1 cellular context compared by ENCODE assay signal in the genomic region with DNA sequence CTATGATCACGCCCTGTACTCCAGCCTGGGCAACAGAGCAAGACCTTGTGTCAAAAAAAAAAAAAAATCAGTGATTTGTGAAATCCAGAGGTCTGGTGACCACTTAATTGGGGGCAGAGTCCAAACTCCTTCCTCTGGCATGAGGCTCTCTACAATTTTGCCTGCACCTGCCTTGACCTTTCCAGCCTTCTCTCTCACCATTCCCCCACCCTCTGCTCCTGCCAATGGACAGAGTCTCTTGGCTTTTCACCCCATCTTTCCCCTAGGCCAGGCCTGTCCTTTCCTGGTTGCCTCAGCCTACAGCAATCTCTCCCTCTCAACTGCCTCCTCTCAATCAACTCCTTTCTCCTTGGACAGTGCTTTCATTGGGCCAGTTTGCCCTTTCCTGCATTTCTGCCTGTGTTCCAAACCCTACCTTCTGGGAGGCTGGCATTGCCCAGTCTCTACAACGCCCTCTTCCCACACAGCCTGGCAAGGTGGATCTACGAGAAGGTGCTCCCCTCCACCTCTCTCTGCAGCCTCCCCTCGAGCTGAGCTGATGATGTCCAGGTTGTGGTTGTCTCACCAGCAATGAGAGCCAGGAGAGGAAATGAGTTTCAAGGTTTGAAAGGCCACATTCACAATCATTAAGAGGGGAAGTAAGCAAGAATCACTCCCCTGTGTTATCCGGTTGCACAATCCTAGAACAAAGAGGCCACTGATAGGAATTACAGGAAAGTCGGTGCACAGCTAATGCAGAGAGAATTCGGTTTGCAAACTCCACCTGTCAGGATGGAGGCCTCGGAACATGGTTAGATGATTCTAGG.
TF ChIP-seq lines count a peak whose summit lies in the region.

No MANE protein-coding gene starts in this region.

TF ChIP-seq in HepG2, 621 proteins besides CTCF, POLR2A, EP300 and RAD21 (continued from another document and continues in another):
- TF ChIP-seq MED13 (CRISPR knock-in tag; IDR thresholded peaks at IDR 0.05) (peak; percentile 73), SMAD9 (CRISPR knock-in tag; IDR thresholded peaks at IDR 0.05) (no peak), ZNF101 (CRISPR knock-in tag; IDR thresholded peaks at IDR 0.05; ENCODE audit: borderline replicate concordance, low read depth) (no peak), FOSL1 (CRISPR knock-in tag; IDR thresholded peaks at IDR 0.05; ENCODE audit: borderline replicate concordance) (peak; percentile 84), FOXO1 (CRISPR knock-in tag; IDR thresholded peaks at IDR 0.05) (peak; percentile 94), ZNF256 (CRISPR knock-in tag; conservative IDR thresholded peaks at IDR 0.05) (no peak), FLYWCH1 (CRISPR knock-in tag; IDR thresholded peaks at IDR 0.05) (no peak; the same call in 1 of the 2 replicates), ZNF724P (CRISPR knock-in tag; IDR thresholded peaks at IDR 0.05; ENCODE audit: borderline replicate concordance) (no peak), IKZF1 (IDR thresholded peaks at IDR 0.05) (no peak), MAZ (IDR thresholded peaks at IDR 0.05; ENCODE audit: borderline replicate concordance, low read depth, low read length) (0 out of 2 replicates have a peak, but pooled peaks have one; percentile 55), MAZ (CRISPR knock-in tag; IDR thresholded peaks at IDR 0.05; ENCODE audit: low read depth) (peak; percentile 64; the same call in 1 of the 2 replicates), ZNF263 (CRISPR knock-in tag; IDR thresholded peaks at IDR 0.05) (peak; percentile 99), AKAP8 (CRISPR knock-in tag; IDR thresholded peaks at IDR 0.05) (peak; percentile 57; the same call in 1 of the 2 replicates), ZBTB1 (CRISPR knock-in tag; IDR thresholded peaks at IDR 0.05; ENCODE audit: borderline replicate concordance) (no peak), SALL1 (CRISPR knock-in tag; IDR thresholded peaks at IDR 0.05) (peak; percentile 74), RBM39 (IDR thresholded peaks at IDR 0.05; ENCODE audit: low read depth, low read length, poor library complexity, severe bottlenecking) (peak; percentile 37), TAF15 (IDR thresholded peaks at IDR 0.05; ENCODE audit: low read depth, low read length, poor library complexity, severe bottlenecking) (no peak), ATRX (CRISPR knock-in tag; IDR thresholded peaks at IDR 0.05; ENCODE audit: borderline replicate concordance) (0 out of 2 replicates have a peak, but pooled peaks have one; percentile 64), ZNF326 (CRISPR knock-in tag; IDR thresholded peaks at IDR 0.05; ENCODE audit: borderline replicate concordance) (no peak), ZNF776 (CRISPR knock-in tag; IDR thresholded peaks at IDR 0.05) (0 out of 2 replicates have a peak, but pooled peaks have one; percentile 73), ZNF883 (CRISPR knock-in tag; IDR thresholded peaks at IDR 0.05; ENCODE audit: not compliant biosample characterization) (no peak), BHLHE40 (IDR thresholded peaks at IDR 0.05; ENCODE audit: low read length) (peak; percentile 91), HIVEP1 (CRISPR knock-in tag; IDR thresholded peaks at IDR 0.05) (peak; percentile 72; the same call in 1 of the 2 replicates), NR3C1 (CRISPR knock-in tag; IDR thresholded peaks at IDR 0.05) (no peak), ZNF24 (IDR thresholded peaks at IDR 0.05) (peak; percentile 38; the same call in 1 of the 2 replicates), ZNF230 (CRISPR knock-in tag; IDR thresholded peaks at IDR 0.05) (no peak), ELF1 (CRISPR knock-in tag; IDR thresholded peaks at IDR 0.05) (peak; percentile 61), GABPB1 (CRISPR knock-in tag; IDR thresholded peaks at IDR 0.05) (peak; percentile 35), NCOA2 (CRISPR knock-in tag; IDR thresholded peaks at IDR 0.05) (peak; percentile 99), JUN (CRISPR knock-in tag; IDR thresholded peaks at IDR 0.05) (peak; percentile 82; the same call in 1 of the 2 replicates), SPEN (CRISPR knock-in tag; IDR thresholded peaks at IDR 0.05; ENCODE audit: low read depth) (peak; percentile 65; the same call in 1 of the 2 replicates), SSRP1 (CRISPR knock-in tag; IDR thresholded peaks at IDR 0.05) (peak; percentile 99), TBX3 (IDR thresholded peaks at IDR 0.05; ENCODE audit: borderline replicate concordance) (peak; percentile 78; the same call in 1 of the 2 replicates), SP5 (CRISPR knock-in tag; IDR thresholded peaks at IDR 0.05; ENCODE audit: borderline replicate concordance, low read depth) (peak; percentile 73), SRF (IDR thresholded peaks at IDR 0.05; ENCODE audit: low read depth, low read length) (no peak), KDM4B (CRISPR knock-in tag; IDR thresholded peaks at IDR 0.05) (peak; percentile 87), ZNF879 (CRISPR knock-in tag; IDR thresholded peaks at IDR 0.05) (0 out of 2 replicates have a peak, but pooled peaks have one; percentile 24), NFIC (IDR thresholded peaks at IDR 0.05; ENCODE audit: low read length) (peak; percentile 90; the same call in 1 of the 2 replicates), ZNF773 (CRISPR knock-in tag; IDR thresholded peaks at IDR 0.05; ENCODE audit: borderline replicate concordance) (no peak), ZFYVE20 (CRISPR knock-in tag; IDR thresholded peaks at IDR 0.05; ENCODE audit: borderline replicate concordance, low read depth) (no peak), CCAR2 (optimal IDR thresholded peaks at IDR 0.05; ENCODE audit: low read depth, low read length) (peak; percentile 41), ZSCAN21 (CRISPR knock-in tag; IDR thresholded peaks at IDR 0.05; ENCODE audit: borderline replicate concordance) (peak; percentile 8), SMAD1 (CRISPR knock-in tag; IDR thresholded peaks at IDR 0.05; ENCODE audit: borderline replicate concordance, low read depth) (no peak; the same call in 1 of the 2 replicates), NFATC3 (CRISPR knock-in tag; IDR thresholded peaks at IDR 0.05) (no peak), ZNF468 (CRISPR knock-in tag; IDR thresholded peaks at IDR 0.05) (0 out of 2 replicates have a peak, but pooled peaks have one; percentile 83), ZSCAN30 (CRISPR knock-in tag; IDR thresholded peaks at IDR 0.05) (no peak; the same call in 1 of the 2 replicates), ZNF563 (CRISPR knock-in tag; IDR thresholded peaks at IDR 0.05) (peak; percentile 45; the same call in 1 of the 2 replicates)
- TF ChIP-seq, protein P1, sequence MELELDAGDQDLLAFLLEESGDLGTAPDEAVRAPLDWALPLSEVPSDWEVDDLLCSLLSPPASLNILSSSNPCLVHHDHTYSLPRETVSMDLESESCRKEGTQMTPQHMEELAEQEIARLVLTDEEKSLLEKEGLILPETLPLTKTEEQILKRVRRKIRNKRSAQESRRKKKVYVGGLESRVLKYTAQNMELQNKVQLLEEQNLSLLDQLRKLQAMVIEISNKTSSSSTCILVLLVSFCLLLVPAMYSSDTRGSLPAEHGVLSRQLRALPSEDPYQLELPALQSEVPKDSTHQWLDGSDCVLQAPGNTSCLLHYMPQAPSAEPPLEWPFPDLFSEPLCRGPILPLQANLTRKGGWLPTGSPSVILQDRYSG (CRISPR knock-in tag; IDR thresholded peaks at IDR 0.05): no peak; the same call in 1 of the 2 replicates
- TF ChIP-seq, protein P2, sequence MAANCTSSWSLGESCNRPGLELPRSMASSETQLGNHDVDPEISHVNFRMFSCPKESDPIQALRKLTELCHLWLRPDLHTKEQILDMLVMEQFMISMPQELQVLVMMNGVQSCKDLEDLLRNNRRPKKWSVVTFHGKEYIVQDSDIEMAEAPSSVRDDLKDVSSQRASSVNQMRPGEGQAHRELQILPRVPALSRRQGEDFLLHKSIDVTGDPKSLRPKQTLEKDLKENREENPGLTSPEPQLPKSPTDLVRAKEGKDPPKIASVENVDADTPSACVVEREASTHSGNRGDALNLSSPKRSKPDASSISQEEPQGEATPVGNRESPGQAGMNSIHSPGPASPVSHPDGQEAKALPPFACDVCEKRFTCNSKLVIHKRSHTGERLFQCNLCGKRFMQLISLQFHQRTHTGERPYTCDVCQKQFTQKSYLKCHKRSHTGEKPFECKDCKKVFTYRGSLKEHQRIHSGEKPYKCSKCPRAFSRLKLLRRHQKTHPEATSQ (CRISPR knock-in tag; IDR thresholded peaks at IDR 0.05; ENCODE audit: borderline replicate concordance): peak; percentile 95; the same call in 1 of the 2 replicates
- TF ChIP-seq, protein P3, sequence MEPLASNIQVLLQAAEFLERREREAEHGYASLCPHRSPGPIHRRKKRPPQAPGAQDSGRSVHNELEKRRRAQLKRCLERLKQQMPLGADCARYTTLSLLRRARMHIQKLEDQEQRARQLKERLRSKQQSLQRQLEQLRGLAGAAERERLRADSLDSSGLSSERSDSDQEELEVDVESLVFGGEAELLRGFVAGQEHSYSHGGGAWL (CRISPR knock-in tag; IDR thresholded peaks at IDR 0.05): 0 out of 2 replicates have a peak, but pooled peaks have one; percentile 29
- TF ChIP-seq, protein P4, sequence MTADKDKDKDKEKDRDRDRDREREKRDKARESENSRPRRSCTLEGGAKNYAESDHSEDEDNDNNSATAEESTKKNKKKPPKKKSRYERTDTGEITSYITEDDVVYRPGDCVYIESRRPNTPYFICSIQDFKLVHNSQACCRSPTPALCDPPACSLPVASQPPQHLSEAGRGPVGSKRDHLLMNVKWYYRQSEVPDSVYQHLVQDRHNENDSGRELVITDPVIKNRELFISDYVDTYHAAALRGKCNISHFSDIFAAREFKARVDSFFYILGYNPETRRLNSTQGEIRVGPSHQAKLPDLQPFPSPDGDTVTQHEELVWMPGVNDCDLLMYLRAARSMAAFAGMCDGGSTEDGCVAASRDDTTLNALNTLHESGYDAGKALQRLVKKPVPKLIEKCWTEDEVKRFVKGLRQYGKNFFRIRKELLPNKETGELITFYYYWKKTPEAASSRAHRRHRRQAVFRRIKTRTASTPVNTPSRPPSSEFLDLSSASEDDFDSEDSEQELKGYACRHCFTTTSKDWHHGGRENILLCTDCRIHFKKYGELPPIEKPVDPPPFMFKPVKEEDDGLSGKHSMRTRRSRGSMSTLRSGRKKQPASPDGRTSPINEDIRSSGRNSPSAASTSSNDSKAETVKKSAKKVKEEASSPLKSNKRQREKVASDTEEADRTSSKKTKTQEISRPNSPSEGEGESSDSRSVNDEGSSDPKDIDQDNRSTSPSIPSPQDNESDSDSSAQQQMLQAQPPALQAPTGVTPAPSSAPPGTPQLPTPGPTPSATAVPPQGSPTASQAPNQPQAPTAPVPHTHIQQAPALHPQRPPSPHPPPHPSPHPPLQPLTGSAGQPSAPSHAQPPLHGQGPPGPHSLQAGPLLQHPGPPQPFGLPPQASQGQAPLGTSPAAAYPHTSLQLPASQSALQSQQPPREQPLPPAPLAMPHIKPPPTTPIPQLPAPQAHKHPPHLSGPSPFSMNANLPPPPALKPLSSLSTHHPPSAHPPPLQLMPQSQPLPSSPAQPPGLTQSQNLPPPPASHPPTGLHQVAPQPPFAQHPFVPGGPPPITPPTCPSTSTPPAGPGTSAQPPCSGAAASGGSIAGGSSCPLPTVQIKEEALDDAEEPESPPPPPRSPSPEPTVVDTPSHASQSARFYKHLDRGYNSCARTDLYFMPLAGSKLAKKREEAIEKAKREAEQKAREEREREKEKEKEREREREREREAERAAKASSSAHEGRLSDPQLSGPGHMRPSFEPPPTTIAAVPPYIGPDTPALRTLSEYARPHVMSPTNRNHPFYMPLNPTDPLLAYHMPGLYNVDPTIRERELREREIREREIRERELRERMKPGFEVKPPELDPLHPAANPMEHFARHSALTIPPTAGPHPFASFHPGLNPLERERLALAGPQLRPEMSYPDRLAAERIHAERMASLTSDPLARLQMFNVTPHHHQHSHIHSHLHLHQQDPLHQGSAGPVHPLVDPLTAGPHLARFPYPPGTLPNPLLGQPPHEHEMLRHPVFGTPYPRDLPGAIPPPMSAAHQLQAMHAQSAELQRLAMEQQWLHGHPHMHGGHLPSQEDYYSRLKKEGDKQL (CRISPR knock-in tag; IDR thresholded peaks at IDR 0.05; ENCODE audit: low read depth): peak; percentile 93
- TF ChIP-seq, protein P5, sequence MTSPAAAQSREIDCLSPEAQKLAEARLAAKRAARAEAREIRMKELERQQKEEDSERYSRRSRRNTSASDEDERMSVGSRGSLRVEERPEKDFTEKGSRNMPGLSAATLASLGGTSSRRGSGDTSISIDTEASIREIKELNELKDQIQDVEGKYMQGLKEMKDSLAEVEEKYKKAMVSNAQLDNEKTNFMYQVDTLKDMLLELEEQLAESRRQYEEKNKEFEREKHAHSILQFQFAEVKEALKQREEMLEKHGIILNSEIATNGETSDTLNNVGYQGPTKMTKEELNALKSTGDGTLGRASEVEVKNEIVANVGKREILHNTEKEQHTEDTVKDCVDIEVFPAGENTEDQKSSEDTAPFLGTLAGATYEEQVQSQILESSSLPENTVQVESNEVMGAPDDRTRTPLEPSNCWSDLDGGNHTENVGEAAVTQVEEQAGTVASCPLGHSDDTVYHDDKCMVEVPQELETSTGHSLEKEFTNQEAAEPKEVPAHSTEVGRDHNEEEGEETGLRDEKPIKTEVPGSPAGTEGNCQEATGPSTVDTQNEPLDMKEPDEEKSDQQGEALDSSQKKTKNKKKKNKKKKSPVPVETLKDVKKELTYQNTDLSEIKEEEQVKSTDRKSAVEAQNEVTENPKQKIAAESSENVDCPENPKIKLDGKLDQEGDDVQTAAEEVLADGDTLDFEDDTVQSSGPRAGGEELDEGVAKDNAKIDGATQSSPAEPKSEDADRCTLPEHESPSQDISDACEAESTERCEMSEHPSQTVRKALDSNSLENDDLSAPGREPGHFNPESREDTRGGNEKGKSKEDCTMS (CRISPR knock-in tag; conservative IDR thresholded peaks at IDR 0.05): no peak
- TF ChIP-seq, protein P6, sequence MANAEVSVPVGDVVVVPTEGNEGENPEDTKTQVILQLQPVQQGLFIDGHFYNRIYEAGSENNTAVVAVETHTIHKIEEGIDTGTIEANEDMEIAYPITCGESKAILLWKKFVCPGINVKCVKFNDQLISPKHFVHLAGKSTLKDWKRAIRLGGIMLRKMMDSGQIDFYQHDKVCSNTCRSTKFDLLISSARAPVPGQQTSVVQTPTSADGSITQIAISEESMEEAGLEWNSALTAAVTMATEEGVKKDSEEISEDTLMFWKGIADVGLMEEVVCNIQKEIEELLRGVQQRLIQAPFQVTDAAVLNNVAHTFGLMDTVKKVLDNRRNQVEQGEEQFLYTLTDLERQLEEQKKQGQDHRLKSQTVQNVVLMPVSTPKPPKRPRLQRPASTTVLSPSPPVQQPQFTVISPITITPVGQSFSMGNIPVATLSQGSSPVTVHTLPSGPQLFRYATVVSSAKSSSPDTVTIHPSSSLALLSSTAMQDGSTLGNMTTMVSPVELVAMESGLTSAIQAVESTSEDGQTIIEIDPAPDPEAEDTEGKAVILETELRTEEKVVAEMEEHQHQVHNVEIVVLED (CRISPR knock-in tag; IDR thresholded peaks at IDR 0.05; ENCODE audit: borderline replicate concordance): no peak
- TF ChIP-seq, protein P7, sequence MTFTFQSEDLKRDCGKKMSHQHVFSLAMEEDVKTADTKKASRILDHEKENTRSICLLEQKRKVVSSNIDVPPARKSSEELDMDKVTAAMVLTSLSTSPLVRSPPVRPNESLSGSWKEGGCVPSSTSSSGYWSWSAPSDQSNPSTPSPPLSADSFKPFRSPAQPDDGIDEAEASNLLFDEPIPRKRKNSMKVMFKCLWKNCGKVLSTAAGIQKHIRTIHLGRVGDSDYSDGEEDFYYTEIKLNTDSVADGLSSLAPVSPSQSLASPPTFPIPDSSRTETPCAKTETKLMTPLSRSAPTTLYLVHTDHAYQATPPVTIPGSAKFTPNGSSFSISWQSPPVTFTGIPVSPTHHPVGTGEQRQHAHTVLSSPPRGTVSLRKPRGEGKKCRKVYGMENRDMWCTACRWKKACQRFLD (CRISPR knock-in tag; IDR thresholded peaks at IDR 0.05; ENCODE audit: borderline replicate concordance): no peak
